24 cellular contexts compared by ENCODE assay signal in the genomic region with DNA sequence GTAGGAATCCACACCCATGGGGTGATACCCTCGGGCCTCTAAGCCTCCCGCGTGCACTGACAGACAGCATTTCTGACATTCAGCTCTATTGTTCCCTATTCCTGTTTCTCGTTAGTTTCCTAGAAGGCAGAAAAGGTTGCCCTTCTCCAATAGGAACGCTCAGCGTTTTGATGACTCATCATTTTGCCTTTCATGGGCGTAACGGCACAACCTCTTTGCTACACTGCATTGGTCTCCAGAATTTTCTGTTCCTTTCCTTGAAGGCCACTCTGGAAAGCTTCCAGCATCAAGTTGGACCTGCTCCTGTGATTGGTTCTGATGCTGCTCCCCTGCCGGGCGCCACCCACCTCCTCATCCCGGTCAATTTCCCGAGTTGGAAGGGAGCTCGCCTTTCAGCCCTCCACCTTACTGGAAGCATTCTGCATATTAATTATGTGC. TPM values are rescaled to one million over a fixed set of nuclear protein-coding genes. Genes with fewer than 3 reads are reported as not detected.
DNase-seq lines count a peak whose midpoint lies in the region; ATAC-seq, FAIRE-seq and TF ChIP-seq lines count a peak whose summit lies in the region.
"Had no signal": no experiment of that assay in that cellular context is flagged by ENCODE, and none has a peak within 500 bp of the region (broad histone marks: within the 10 kb centered on the region; RNA-seq: fewer than 3 reads in every experiment).

No MANE protein-coding gene starts in this region.

- no peak for DNase-seq in A549 (ENCODE audit: low read depth in 1 of 2, low spot score in 1 of 2)
- peak; percentile 54 to 60 for DNase-seq in HAP-1 (ENCODE audit: low spot score in 2 of 2)
- peak; percentile 38 for DNase-seq in endothelial cell of umbilical vein (ENCODE audit: low read depth, low spot score)
- DNase-seq in lung (ENCODE audit: low spot score) = no peak
- DNase-seq in GM19239 (ENCODE audit: insufficient read length, low spot score) = no peak
- DNase-seq in NCI-H2107 (lab: John Stamatoyannopoulos, UW) = no peak
- DNase-seq: ACHN; activated CD4-positive, alpha-beta T cell treated with anti-CD3 and anti-CD28 coated beads, Interleukin-2, amount 10 ng/mL, durations not matched to agents 24 days and 14 days; activated CD8-positive, alpha-beta memory T cell treated with anti-CD3 and anti-CD28 coated beads, Interleukin-2, amount 50 U/mL, for 4 hours; CD4-positive, alpha-beta memory T cell; effector CD4-positive, alpha-beta T cell; Kasumi-1; NCI-H1092 treated with DMSO at 0.1 percent for 48 hours; NCI-H69; psoas muscle; small intestine; stimulated activated CD4-positive, alpha-beta T cell treated with anti-CD3 and anti-CD28 coated beads, Interleukin-4, amount 100 ng/mL, for 24 hours; SW 1271 had no signal

- H3K4me2 ChIP-seq in A549 (no peak overlapping the region), endothelial cell of umbilical vein (ENCODE audit: insufficient read depth, low read length) (no peak overlapping the region)

- H3K9ac ChIP-seq in endothelial cell of umbilical vein (replicated peaks; ENCODE audit: extremely low read depth, insufficient read depth, low read length) = no peak overlapping the region

- dilution Hi-C loops in endothelial cell of umbilical vein (cut with MboI; ENCODE audit: extremely low pct_ligation_motif_present, low sequenced_read_pairs) = no loop called here

- TF ChIP-seq POLR2A in A549 (IDR thresholded peaks at IDR 0.05; ENCODE audit: low read length) (no peak), endothelial cell of umbilical vein (IDR thresholded peaks at IDR 0.05; ENCODE audit: low read depth, low read length) (no peak)

- TF ChIP-seq EP300 in A549 (IDR thresholded peaks at IDR 0.05) = no peak

- no peak overlapping the region for H3K27ac ChIP-seq in A549
- no peak overlapping the region for H3K27ac ChIP-seq in endothelial cell of umbilical vein (ENCODE audit: insufficient read depth, low read depth, low read length)
- H3K27ac ChIP-seq in lung (ENCODE audit: low read depth in 1 of 2, low read length in 1 of 2) = no peak overlapping the region
- H3K27ac ChIP-seq: heart left ventricle, psoas muscle had no signal

- no peaks in the 10 kb centered on the region for H3K4me1 ChIP-seq in A549
- H3K4me1 ChIP-seq in HAP-1 = peaks cover 11% of the 10 kb centered on the region
- peaks cover 2% of the 10 kb centered on the region for H3K4me1 ChIP-seq in endothelial cell of umbilical vein (ENCODE audit: control insufficient read depth, extremely low read depth, insufficient read depth, low read length)
- H3K4me1 ChIP-seq in lung (ENCODE audit: control insufficient read depth in 2 of 2, insufficient read depth in 2 of 2, low read length in 2 of 2) = no peaks in the 10 kb centered on the region
- H3K4me1 ChIP-seq: heart left ventricle, psoas muscle had no signal

- no peak for FAIRE-seq in A549 (lab: Jason Lieb, UNC)
- peak; percentile 64 for FAIRE-seq in endothelial cell of umbilical vein (lab: Jason Lieb, UNC)
- no peak for FAIRE-seq in GM19239 (lab: Jason Lieb, UNC)
- FAIRE-seq: islet of Langerhans, small intestine had no signal

- BruUV-seq in endothelial cell of umbilical vein (replicated peaks; lab: Mats Ljungman, UMichigan) = no TSS peak

- POLR2A ChIA-PET in A549 (lab: Yijun Ruan, JAX) = no interaction called here
- POLR2A ChIA-PET in endothelial cell of umbilical vein (lab: Charles Lee) = no interaction called here

- TF ChIP-seq RAD21 in A549 (conservative IDR thresholded peaks at IDR 0.05 in 1 of 2, IDR thresholded peaks at IDR 0.05 in 1 of 2) = no peak

- H3K27me3 ChIP-seq in HAP-1 (ENCODE audit: low read depth) (no peaks in the 10 kb centered on the region), endothelial cell of umbilical vein (ENCODE audit: control insufficient read depth in 2 of 2, insufficient read depth in 2 of 2, low read length in 2 of 2) (peaks cover 13 to 16% of the 10 kb centered on the region in 2 experiments), lung (ENCODE audit: control insufficient read depth, insufficient read depth) (no peaks in the 10 kb centered on the region)

- H3K4me3 ChIP-seq in A549 (no peak overlapping the region), HAP-1 (no peak overlapping the region), endothelial cell of umbilical vein (replicated peaks in 1 of 3; ENCODE audit: insufficient read depth in 1 of 3, low read depth in 1 of 3, low read length in 3 of 3) (no peak overlapping the region), lung (no peak overlapping the region)
- H3K4me3 ChIP-seq: heart left ventricle, psoas muscle had no signal

- intact Hi-C loops in endothelial cell of umbilical vein (cut with micrococcal nuclease) = no loop called here

- no peaks in the 10 kb centered on the region for H3K79me2 ChIP-seq in endothelial cell of umbilical vein (ENCODE audit: control insufficient read depth, insufficient read depth, low read length)

- H3K9me3 ChIP-seq in A549 = no peaks in the 10 kb centered on the region
- no peaks in the 10 kb centered on the region for H3K9me3 ChIP-seq in HAP-1
- H3K9me3 ChIP-seq in endothelial cell of umbilical vein (replicated peaks; ENCODE audit: control insufficient read depth, insufficient read depth, low read length) = no peaks in the 10 kb centered on the region
- no peaks in the 10 kb centered on the region for H3K9me3 ChIP-seq in lung (ENCODE audit: control insufficient read depth in 2 of 2, insufficient read depth in 1 of 2, low read length in 1 of 2)
- H3K9me3 ChIP-seq: heart left ventricle, psoas muscle had no signal

- H3K36me3 ChIP-seq in HAP-1 (replicated peaks) = no peaks in the 10 kb centered on the region
- H3K36me3 ChIP-seq in endothelial cell of umbilical vein (ENCODE audit: control insufficient read depth in 2 of 2, extremely low read depth in 1 of 2, insufficient read depth in 2 of 2, low read length in 2 of 2) = no peaks in the 10 kb centered on the region
- peaks cover 0 to 2% of the 10 kb centered on the region in 2 donors for H3K36me3 ChIP-seq in lung (ENCODE audit: control insufficient read depth in 2 of 2, insufficient read depth in 2 of 2, low read length in 2 of 2)
- H3K36me3 ChIP-seq: heart left ventricle had no signal

- H4K20me1 ChIP-seq in endothelial cell of umbilical vein (replicated peaks; ENCODE audit: control insufficient read depth, extremely low read depth, insufficient read depth, low read length) = no peaks in the 10 kb centered on the region

- WGBS in A549 (ENCODE audit: missing lambda C conversion rate) = 68% methylated on average over 13 of the region's 13 CpGs
- WGBS in lung, 2 donors = 55 to 74% methylated on average over 13 of the region's 13 CpGs

- H2AFZ ChIP-seq in endothelial cell of umbilical vein (ENCODE audit: low read depth, low read length) = peak overlapping the region; percentile 7

- in situ Hi-C loops in HAP-1 (cut with MboI; ENCODE audit: low sequenced_read_pairs) = no loop called here

- ATAC-seq in A549 (no peak), lung (ENCODE audit: insufficient read depth, low FRiP score) (peak; percentile 30), HG02610 (IDR thresholded peaks at IDR 0.05; ENCODE audit: unreplicated experiment) (no peak), GM19035 (IDR thresholded peaks at IDR 0.05; ENCODE audit: unreplicated experiment) (no peak)
- ATAC-seq: heart left ventricle; natural killer cell treated with Interleukin-12 subunit alpha and Interleukin-12 subunit beta and Interleukin-15 and Interleukin-18, amount 100 ng/mL, for 72 hours; psoas muscle; Right ventricle myocardium inferior had no signal

- TF ChIP-seq CTCF in A549 (IDR thresholded peaks at IDR 0.05) (no peak), endothelial cell of umbilical vein (IDR thresholded peaks at IDR 0.05; ENCODE audit: extremely low read depth in 1 of 2, insufficient read depth in 1 of 2, low read depth in 1 of 2, low read length in 2 of 2) (no peak), lung (IDR thresholded peaks at IDR 0.05; ENCODE audit: control extremely low read depth, extremely low read depth) (no peak)

- H3K9me1 ChIP-seq in endothelial cell of umbilical vein (replicated peaks; ENCODE audit: control insufficient read depth, extremely low read depth, insufficient read depth, low read length) = no peaks in the 10 kb centered on the region

- CTCF ChIA-PET in A549 (lab: Yijun Ruan, JAX) (interaction anchor here (0.8 to 11.5 kb wide), 3 partner anchors 25 to 70 kb away, joined by 3 to 207 read pairs (median 3); no protein-coding TSS in a partner anchor), endothelial cell of umbilical vein (lab: Charles Lee) (interaction anchor here (0.7 to 1.8 kb wide), 4 partner anchors 9 to 72 kb away, joined by 3 to 9 read pairs (median 3); no protein-coding TSS in a partner anchor)

TF ChIP-seq in A549, 52 proteins besides CTCF, POLR2A, EP300 and RAD21 (continues in another document):
- TF ChIP-seq TFCP2L1 (CRISPR knock-in tag; IDR thresholded peaks at IDR 0.05) (no peak), FOSL2 (IDR thresholded peaks at IDR 0.05) (no peak), FOSL2 (CRISPR knock-in tag; IDR thresholded peaks at IDR 0.05) (peak; percentile 40), HOXB13 (CRISPR knock-in tag; IDR thresholded peaks at IDR 0.05; ENCODE audit: low read depth) (no peak), SREBF2 (IDR thresholded peaks at IDR 0.05) (no peak), MAFK (IDR thresholded peaks at IDR 0.05; ENCODE audit: partially characterized antibody) (peak; percentile 96)

TF ChIP-seq in endothelial cell of umbilical vein, 7 proteins besides CTCF, POLR2A, EP300 and RAD21:
- peak; percentile 73 for TF ChIP-seq JUN (IDR thresholded peaks at IDR 0.05; ENCODE audit: borderline replicate concordance, insufficient read depth, insufficient read length, low read depth)
- no peak for TF ChIP-seq GATA2 (IDR thresholded peaks at IDR 0.05; ENCODE audit: insufficient read depth, insufficient read length, low read depth, low read length)

RNA-seq across cellular contexts. Expression of gene TNK2, which starts 13.0 kb away (rescaled TPM):
- 2.2 and 3.8 TPM in 2 replicates for polyA plus RNA-seq in A549 (2011; rRNA removed)
- 8.2 and 11.2 TPM in 2 replicates for polyA plus RNA-seq in A549 (2012; cell fraction: cytosol; rRNA removed)
- polyA plus RNA-seq in A549 (2012; cell fraction: nucleus; rRNA removed) = 46.2 and 50.4 TPM in 2 replicates
- 11.3 to 12.7 TPM (median 12.5 TPM) in 3 replicates for polyA plus RNA-seq in A549 (2017; fragmentation: RNase III; extraction: RNeasy Plus Mini Kit Qiagen cat#74134 plus additional on column Dnase treatment)
- 3.3 and 8.4 TPM in 2 replicates for polyA minus RNA-seq in A549 (2011; rRNA and poly(A)+ RNA removed)
- 71.6 and 77.0 TPM in 2 replicates for total RNA-seq in endothelial cell of umbilical vein
- polyA plus RNA-seq in endothelial cell of umbilical vein = 18.6 and 23.1 TPM in 2 replicates
- polyA plus RNA-seq in endothelial cell of umbilical vein (2011; cell fraction: cytosol; rRNA removed) = 8.4 and 12.5 TPM in 2 replicates
- 99.5 and 113 TPM in 2 replicates for polyA plus RNA-seq in endothelial cell of umbilical vein (2011; cell fraction: nucleus; rRNA removed)
- 12.0 and 19.5 TPM in 2 replicates for polyA plus RNA-seq in endothelial cell of umbilical vein (2012)
- polyA minus RNA-seq in endothelial cell of umbilical vein = 16.3 and 28.5 TPM in 2 replicates
- polyA minus RNA-seq in endothelial cell of umbilical vein (2011; cell fraction: cytosol; rRNA and poly(A)+ RNA removed) = 25.0 TPM
- 26.9 and 49.0 TPM in 2 replicates for polyA minus RNA-seq in endothelial cell of umbilical vein (2011; cell fraction: nucleus; rRNA and poly(A)+ RNA removed)
- total RNA-seq in lung = 10 to 100 TPM; 15.0 to 63.5 TPM
- polyA plus RNA-seq in lung = 10 to 100 TPM; 23.3 to 47.9 TPM

Comparison
In these comparisons a context has a peak if more than half of its experiments do, and no peak if none do; other contexts are left out.
1. DNase-seq: peak in HAP-1 (2 of 2) and endothelial cell of umbilical vein (single experiment); none in A549 (0 of 2), lung (single experiment), GM19239 (single experiment) and NCI-H2107 (single experiment).